ENCODE assay signal across 12 cellular contexts in the genomic region with DNA sequence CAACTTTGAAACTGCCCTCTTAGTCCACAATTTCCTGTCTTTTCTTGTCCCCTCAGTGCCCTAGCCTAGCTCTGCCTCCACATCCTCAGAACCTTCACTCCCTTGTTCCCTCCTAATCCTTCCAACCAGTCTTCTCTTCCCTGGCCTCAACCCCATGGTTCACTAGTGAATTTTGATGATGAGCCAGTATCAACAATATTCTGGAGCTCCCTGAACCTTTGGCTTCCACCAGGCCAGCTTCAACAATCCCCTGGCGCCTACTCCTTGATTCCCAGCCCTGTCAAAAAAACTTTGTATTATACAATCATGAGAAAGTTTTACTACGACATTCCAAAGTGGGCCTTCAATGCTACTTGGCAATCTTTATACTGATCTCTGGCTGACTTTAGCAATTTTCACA.
"Had no signal": no experiment of that assay in that cellular context is flagged by ENCODE, and none has a peak within 500 bp of the region (broad histone marks: within the 10 kb centered on the region; RNA-seq: fewer than 3 reads in every experiment).

No MANE protein-coding gene starts in this region.

- H3K27ac Mint-ChIP-seq: endodermal cell, mesothelial cell of epicardium had no signal

- H3K9me3 ChIP-seq: gastrocnemius medialis, lower lobe of right lung, prostate gland had no signal

- H3K4me1 ChIP-seq: gastrocnemius medialis, heart left ventricle, lower lobe of right lung, prostate gland had no signal

- DNase-seq: activated CD4-positive, alpha-beta T cell treated with anti-CD3 and anti-CD28 coated beads for 4 hours; activated naive CD4-positive, alpha-beta T cell treated with Interleukin-2 at 50 U/mL for 16 hours; dorsolateral prefrontal cortex; endodermal cell; gastrocnemius medialis; heart left ventricle; lower lobe of right lung; right cardiac atrium had no signal

- H3K27me3 ChIP-seq: dorsolateral prefrontal cortex, gastrocnemius medialis, heart left ventricle had no signal

- ATAC-seq: gastrocnemius medialis, heart left ventricle, lower lobe of right lung, right cardiac atrium, SK-N-SH treated with all-trans-retinoic acid at 6 μM for 48 hours had no signal

- H3K36me3 ChIP-seq: gastrocnemius medialis, lower lobe of right lung, prostate gland had no signal

- H3K4me3 Mint-ChIP-seq: endodermal cell, mesothelial cell of epicardium had no signal

- FAIRE-seq: urothelium cell line had no signal

- H3K4me1 Mint-ChIP-seq: endodermal cell had no signal

- H3K4me3 ChIP-seq: dorsolateral prefrontal cortex, gastrocnemius medialis, heart left ventricle, lower lobe of right lung, prostate gland had no signal

- H3K27ac ChIP-seq: dorsolateral prefrontal cortex, gastrocnemius medialis, heart left ventricle, lower lobe of right lung, prostate gland had no signal
